In the genomic region with DNA sequence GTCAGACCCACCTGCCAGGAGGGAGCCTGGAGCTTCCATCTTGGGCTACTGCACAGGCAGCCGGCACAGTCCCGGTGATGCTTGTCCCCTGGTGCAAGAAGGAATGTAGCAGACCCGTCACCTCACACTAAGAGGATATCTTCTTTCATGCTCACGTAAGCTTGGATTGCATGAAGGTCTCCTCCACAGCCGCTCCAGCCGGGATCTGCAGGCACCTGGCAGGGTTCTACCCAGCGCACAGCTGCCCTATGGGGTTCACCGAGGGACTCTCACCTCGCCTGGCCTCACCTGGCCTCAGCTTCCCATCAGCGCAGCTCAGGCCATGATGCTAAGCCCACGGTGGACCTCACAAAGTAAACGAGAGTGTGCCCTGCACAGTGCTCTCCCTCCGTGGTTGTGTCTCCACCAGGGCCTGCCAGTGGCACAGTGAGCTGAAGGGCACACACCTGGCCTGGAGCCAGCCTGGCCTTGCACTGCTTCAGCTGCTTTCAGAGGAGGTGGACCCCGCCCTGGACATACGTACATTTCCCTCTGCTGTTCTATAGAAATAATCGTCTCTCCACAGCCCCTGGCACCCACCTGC, we compare ENCODE assay signal across 29 cellular contexts.
DNase-seq lines count a peak whose midpoint lies in the region; ATAC-seq, FAIRE-seq and TF ChIP-seq lines count a peak whose summit lies in the region.
"Had no signal": no experiment of that assay in that cellular context is flagged by ENCODE, and none has a peak within 500 bp of the region (broad histone marks: within the 10 kb centered on the region; RNA-seq: fewer than 3 reads in every experiment).

No MANE protein-coding gene starts in this region.

- no peak for TF ChIP-seq POLR2A in Peyer's patch (IDR thresholded peaks at IDR 0.05)
- no peak for TF ChIP-seq POLR2A in stomach (IDR thresholded peaks at IDR 0.05)

- no peaks in the 10 kb centered on the region for H3K4me1 ChIP-seq in Peyer's patch
- no peaks in the 10 kb centered on the region for H3K4me1 ChIP-seq in kidney (ENCODE audit: control insufficient read depth in 1 of 2, insufficient read depth in 1 of 2, low read depth in 1 of 2, low read length in 2 of 2)
- no peaks in the 10 kb centered on the region for H3K4me1 ChIP-seq in stomach
- H3K4me1 ChIP-seq: tibial artery had no signal

- WGBS in stomach, 5 donors: 79 to 88% (median 80%) methylated on average over 8 to 16 of the region's 16 CpGs

- no peak for ATAC-seq in HG02588 (IDR thresholded peaks at IDR 0.05; ENCODE audit: unreplicated experiment)
- ATAC-seq: left cardiac atrium, Right ventricle myocardium inferior, WTC11 had no signal

- H3K27ac ChIP-seq in Peyer's patch (no peak overlapping the region), kidney (ENCODE audit: low read depth in 2 of 2, low read length in 2 of 2) (no peak overlapping the region), stomach (no peak overlapping the region)
- H3K27ac ChIP-seq: dorsolateral prefrontal cortex, tibial artery had no signal

- H3K9me3 ChIP-seq in Peyer's patch (no peaks in the 10 kb centered on the region), kidney (ENCODE audit: control insufficient read depth in 1 of 2, low read length in 2 of 2) (no peaks in the 10 kb centered on the region), stomach (no peaks in the 10 kb centered on the region)
- H3K9me3 ChIP-seq: tibial artery had no signal

- intact Hi-C loops in kidney (cut with DNase I) (no loop called here), stomach (cut with DNase I; ENCODE audit: low total_unique reads) (no loop called here)

- DNase-seq in activated CD8-positive, alpha-beta memory T cell treated with anti-CD3 and anti-CD28 coated beads for 24 hours: peak; percentile 47
- no peak for DNase-seq in activated CD8-positive, alpha-beta memory T cell treated with anti-CD3 and anti-CD28 coated beads, Interleukin-2, amount 50 U/mL, for 48 hours
- DNase-seq in Peyer's patch (peak; percentile 9 to 44 (median 40)), kidney (peak; percentile 61), stomach (peak; percentile 25), NCI-H774 (lab: John Stamatoyannopoulos, UW) (no peak), T1000 (lab: John Stamatoyannopoulos, UW) (no peak)
- DNase-seq: activated CD4-positive, alpha-beta T cell treated with anti-CD3 and anti-CD28 coated beads, Interleukin-2, amount 50 U/mL, for 48 hours; activated naive CD4-positive, alpha-beta T cell; activated T-cell treated with anti-CD3 and anti-CD28 coated beads for 4 hours; amniotic stem cell; COR-L47; DMS79; GF-D8; left cardiac atrium; naive B cell; NCI-H1105; NCI-H2029; NCI-H2227 treated with DMSO at 0.1 percent for 48 hours; NCI-H69; occipital lobe; stimulated activated CD4-positive, alpha-beta T cell treated with anti-CD3 and anti-CD28 coated beads, Interleukin-12 subunit alpha, Interleukin-12 subunit beta, amount 100 ng/mL, for 4 hours; stimulated activated CD4-positive, alpha-beta T cell treated with anti-CD3 and anti-CD28 coated beads, Interleukin-4, amount 100 ng/mL, for 4 hours; stimulated activated naive CD4-positive, alpha-beta T cell treated with Interleukin-2 at 50 U/mL for 16 hours; tibial artery had no signal

- no peak overlapping the region for H3K9ac ChIP-seq in kidney (ENCODE audit: low read length in 2 of 2)

- TF ChIP-seq CTCF in Peyer's patch (IDR thresholded peaks at IDR 0.05): no peak
- TF ChIP-seq CTCF in kidney (IDR thresholded peaks at IDR 0.05; ENCODE audit: borderline replicate concordance, extremely low read depth, insufficient read depth): no peak
- TF ChIP-seq CTCF in stomach (IDR thresholded peaks at IDR 0.05): no peak

- H3K27me3 ChIP-seq in Peyer's patch (no peaks in the 10 kb centered on the region), stomach (no peaks in the 10 kb centered on the region)
- H3K27me3 ChIP-seq: dorsolateral prefrontal cortex, tibial artery had no signal

- H3K36me3 ChIP-seq in Peyer's patch (no peaks in the 10 kb centered on the region), kidney (ENCODE audit: control insufficient read depth in 1 of 2, insufficient read depth in 2 of 2, low read length in 2 of 2) (no peaks in the 10 kb centered on the region), stomach (peaks cover 0 to 13% (median 7%) of the 10 kb centered on the region in 4 donors)

- TF ChIP-seq EP300 in stomach (IDR thresholded peaks at IDR 0.05): no peak

- H3K4me3 ChIP-seq in Peyer's patch: no peak overlapping the region
- H3K4me3 ChIP-seq in kidney (ENCODE audit: low read length in 2 of 2): no peak overlapping the region
- no peak overlapping the region for H3K4me3 ChIP-seq in stomach
- H3K4me3 ChIP-seq: dorsolateral prefrontal cortex, tibial artery had no signal

- no peak for FAIRE-seq in kidney (lab: Jason Lieb, UNC)

Comparison
In these comparisons a context has a peak if more than half of its experiments do, and no peak if none do; other contexts are left out.
1. DNase-seq: peak in activated CD8-positive, alpha-beta memory T cell treated with anti-CD3 and anti-CD28 coated beads for 24 hours (single experiment), Peyer's patch (3 of 3), kidney (single experiment) and stomach (single experiment); none in activated CD8-positive, alpha-beta memory T cell treated with anti-CD3 and anti-CD28 coated beads, Interleukin-2, amount 50 U/mL, for 48 hours (single experiment), NCI-H774 (single experiment) and T1000 (single experiment).